In the genomic region with DNA sequence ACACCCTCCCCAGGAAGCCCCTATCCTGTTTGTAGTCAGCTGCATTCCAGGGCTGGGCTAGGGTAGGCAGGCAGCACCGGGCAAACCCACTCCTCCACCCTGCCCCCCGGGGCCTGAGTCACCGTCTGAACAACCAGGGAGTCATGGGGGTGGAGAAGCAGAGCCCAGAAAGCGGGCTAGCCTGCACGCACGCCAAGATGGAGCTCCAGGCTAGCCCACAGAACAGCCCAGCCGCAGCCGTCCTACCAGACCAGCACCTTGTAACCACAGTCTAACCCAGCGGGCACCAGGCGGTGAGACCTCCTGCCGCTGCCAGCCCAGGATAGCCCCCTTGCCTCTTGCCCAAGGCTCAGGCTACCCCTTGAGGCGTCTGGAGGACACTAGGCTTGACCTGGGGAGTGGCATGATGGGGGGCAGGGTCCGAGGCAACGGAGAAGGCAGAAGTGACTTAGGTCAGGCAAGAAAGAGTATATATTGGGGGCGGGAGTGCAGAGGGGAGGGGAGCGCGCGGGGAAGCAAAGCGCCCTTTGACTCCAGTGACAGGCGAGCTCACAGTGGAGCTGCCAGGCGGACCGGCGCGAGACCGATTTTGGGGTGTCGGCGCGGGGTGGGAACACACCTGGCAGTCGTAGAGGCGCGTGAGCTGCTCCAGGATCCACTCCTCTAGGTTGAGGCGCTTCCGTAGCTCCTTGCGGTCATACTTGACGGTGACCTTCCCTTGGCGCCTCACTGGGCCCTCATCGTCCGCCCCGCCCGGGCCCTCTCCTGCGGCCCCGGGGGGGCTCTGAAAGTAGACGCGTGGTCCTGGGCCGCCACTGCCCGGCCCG, we compare ENCODE assay signal across 7 cellular contexts. TPM values are rescaled to one million over a fixed set of nuclear protein-coding genes. Genes with fewer than 3 reads are reported as not detected.
DNase-seq lines count a peak whose midpoint lies in the region; ATAC-seq and TF ChIP-seq lines count a peak whose summit lies in the region.

No MANE protein-coding gene starts in this region.

- H3K4me3 Mint-ChIP-seq in naive B cell, result peak overlapping the region; percentile 85 to 95 (median 90)

- ATAC-seq in naive B cell (ENCODE audit: low read depth in 2 of 2) (no peak), HG02798 (IDR thresholded peaks at IDR 0.05; ENCODE audit: poor library complexity, unreplicated experiment) (no peak)

- peaks cover 34 to 70% (median 45%) of the 10 kb centered on the region in 3 donors for H3K4me1 Mint-ChIP-seq in naive B cell

- no peaks in the 10 kb centered on the region for H3K36me3 Mint-ChIP-seq in naive B cell

- DNase-seq in NCI-H460 (ENCODE audit: extremely low read depth, low read depth) (peak; percentile 80), epithelial cell of prostate (ENCODE audit: low read depth, low spot score) (peak; percentile 95), naive B cell (peak; percentile 50), stromal cell of bone marrow (ENCODE audit: low read depth) (peak; percentile 92)
- DNase-seq in activated CD8-positive, alpha-beta memory T cell treated with anti-CD3 and anti-CD28 coated beads, Interleukin-2, amount 50 U/mL, for 4 hours, result peak; percentile 87

- peak; percentile 11 for TF ChIP-seq POLR2A in GM19193 (IDR thresholded peaks at IDR 0.05; ENCODE audit: extremely low read depth, insufficient read depth, insufficient read length)

- H3K27ac ChIP-seq in epithelial cell of prostate, result peak overlapping the region; percentile 99

- no peaks in the 10 kb centered on the region for H3K27me3 Mint-ChIP-seq in naive B cell

- H3K9me3 Mint-ChIP-seq in naive B cell, result no peaks in the 10 kb centered on the region

- H3K27ac Mint-ChIP-seq in naive B cell, result peak overlapping the region; percentile 89 to 96 (median 94)

RNA-seq across cellular contexts. Expression of a gene that starts 0.7 kb away (rescaled TPM):
- total RNA-seq in NCI-H460 (2014; rRNA removed; shearing (Covaris generic)), result 184 and 245 TPM in 2 replicates
- 215 and 240 TPM in 2 replicates for polyA plus RNA-seq in NCI-H460 (2014; cell fraction: nucleus; rRNA removed)
- 10 to 100 TPM; 21.2 to 49.9 (median 40.3) TPM for polyA plus RNA-seq in naive B cell (ENCODE audit: low read depth in 6 of 6)

RNA-seq across cellular contexts. Expression of a gene that starts 5.1 kb away (rescaled TPM):
- 57.6 and 61.0 TPM in 2 replicates for total RNA-seq in NCI-H460 (2014; rRNA removed; shearing (Covaris generic))
- 24.2 and 47.1 TPM in 2 replicates for polyA plus RNA-seq in NCI-H460 (2014; cell fraction: nucleus; rRNA removed)
- polyA plus RNA-seq in naive B cell (ENCODE audit: low read depth in 6 of 6), result 10 to 100 TPM; 65.3 to 94.8 (median 79.8) TPM

RNA-seq across cellular contexts. Expression of a gene that starts 5.3 kb away (rescaled TPM):
- total RNA-seq in NCI-H460 (2014; rRNA removed; shearing (Covaris generic)), result 15.4 and 16.2 TPM in 2 replicates
- 44.4 and 48.1 TPM in 2 replicates for polyA plus RNA-seq in NCI-H460 (2014; cell fraction: nucleus; rRNA removed)
- under 1 TPM in 5 of 6 donors, not detected in 1; 0.12 to 0.55 (median 0.21) TPM for polyA plus RNA-seq in naive B cell (ENCODE audit: low read depth in 6 of 6)

RNA-seq across cellular contexts. Expression of a gene that starts 11.6 kb away (rescaled TPM):
- 8.7 and 10.9 TPM in 2 replicates for total RNA-seq in NCI-H460 (2014; rRNA removed; shearing (Covaris generic))
- 12.6 and 28.1 TPM in 2 replicates for polyA plus RNA-seq in NCI-H460 (2014; cell fraction: nucleus; rRNA removed)
- 10 to 100 TPM; 10.9 to 33.7 (median 28.1) TPM for polyA plus RNA-seq in naive B cell (ENCODE audit: low read depth in 6 of 6)

RNA-seq across cellular contexts. Expression of a gene that starts 15.7 kb away (rescaled TPM):
- total RNA-seq in NCI-H460 (2014; rRNA removed; shearing (Covaris generic)), result 7.9 and 8.7 TPM in 2 replicates
- polyA plus RNA-seq in NCI-H460 (2014; cell fraction: nucleus; rRNA removed), result 16.2 TPM in 2 replicates
- 10 to 100 TPM; 41.9 to 66.6 (median 50.5) TPM for polyA plus RNA-seq in naive B cell (ENCODE audit: low read depth in 6 of 6)
